ENCODE assay signal across 15 cellular contexts in genomic region chr5:143313298-143313852, GRCh38.
DNase-seq lines count a peak whose midpoint lies in the region; ATAC-seq, FAIRE-seq and TF ChIP-seq lines count a peak whose summit lies in the region.
"Had no signal": no experiment of that assay in that cellular context is flagged by ENCODE, and none has a peak within 500 bp of the region (broad histone marks: within the 10 kb centered on the region; RNA-seq: fewer than 3 reads in every experiment).

No MANE protein-coding gene starts in this region.

- H3K9me3 ChIP-seq in CD8-positive, alpha-beta memory T cell (ENCODE audit: low read length), result no peaks in the 10 kb centered on the region
- H3K9me3 ChIP-seq in IMR-90 (ENCODE audit: control insufficient read depth, insufficient read depth, low read length), result no peaks in the 10 kb centered on the region
- H3K9me3 ChIP-seq in GM12878 (replicated peaks; ENCODE audit: control insufficient read depth, insufficient read depth, low read length), result peaks cover 3% of the 10 kb centered on the region; the same call in 2 of the 3 replicates
- no peaks in the 10 kb centered on the region for H3K9me3 ChIP-seq in osteoblast (ENCODE audit: low read depth, low read length)
- no peaks in the 10 kb centered on the region for H3K9me3 ChIP-seq in WERI-Rb-1 (ENCODE audit: severe bottlenecking)
- H3K9me3 ChIP-seq in transverse colon, result no peaks in the 10 kb centered on the region

- TF ChIP-seq POLR2A in IMR-90 (IDR thresholded peaks at IDR 0.05; ENCODE audit: low read depth, low read length), result no peak
- TF ChIP-seq POLR2A in GM12878 (IDR thresholded peaks at IDR 0.05; ENCODE audit: low read depth, low read length), result no peak
- no peak for TF ChIP-seq POLR2A in transverse colon (IDR thresholded peaks at IDR 0.05)

- 0 out of 4 replicates have a peak overlapping the region, but pooled peaks of 1 of the 2 experiments have one; percentile 52 for H4K8ac ChIP-seq in IMR-90 (ENCODE audit: low read depth in 2 of 2, low read length in 2 of 2)

- CTCF ChIA-PET in CD8-positive, alpha-beta memory T cell (lab: Charles Lee), result no interaction called here
- CTCF ChIA-PET in IMR-90 (lab: Yijun Ruan, JAX) (interaction anchor here (0.6 to 0.7 kb wide), 2 partner anchors 17 to 270 kb away, joined by 4 to 6 read pairs; no protein-coding TSS in a partner anchor), GM12878 (lab: Yijun Ruan, JAX) (interaction anchor here (0.6 to 1.9 kb wide), 6 partner anchors 9 to 511 kb away, joined by 3 to 4 read pairs (median 4); no protein-coding TSS in a partner anchor)

- intact Hi-C loops in IMR-90 (cut with micrococcal nuclease), result loop anchor here (5.0 kb wide), 1 partner anchor 89 kb away; the partner anchor contains the start of gene NR3C1
- intact Hi-C loops in GM12878 (cut with micrococcal nuclease; ENCODE audit: unreplicated experiment), result loop anchor here (10.0 kb wide), 1 partner anchor 511 kb away; no protein-coding TSS in a partner anchor
- intact Hi-C loops in transverse colon (cut with DNase I; ENCODE audit: low total_unique reads), result no loop called here

- no peak for TF ChIP-seq CTCF in IMR-90 (conservative IDR thresholded peaks at IDR 0.05; ENCODE audit: low read depth, low read length)
- TF ChIP-seq CTCF in GM12878 (IDR thresholded peaks at IDR 0.05 in 2 of 3, conservative IDR thresholded peaks at IDR 0.05 in 1 of 3; ENCODE audit: control insufficient read depth in 2 of 3, extremely low read depth in 1 of 3, insufficient read depth in 1 of 3, low read depth in 3 of 3, low read length in 3 of 3), result no peak
- TF ChIP-seq CTCF in osteoblast (IDR thresholded peaks at IDR 0.05; ENCODE audit: extremely low read depth, low read depth, low read length), result no peak
- TF ChIP-seq CTCF in WERI-Rb-1 (IDR thresholded peaks at IDR 0.05; ENCODE audit: low read depth, low read length), result no peak
- TF ChIP-seq CTCF in transverse colon (IDR thresholded peaks at IDR 0.05), result no peak

- peaks cover 7% of the 10 kb centered on the region for H3K4me1 ChIP-seq in CD8-positive, alpha-beta memory T cell (ENCODE audit: insufficient read depth, low read length)
- H3K4me1 ChIP-seq in IMR-90 (ENCODE audit: control insufficient read depth, insufficient read depth, low read length), result peaks cover 25% of the 10 kb centered on the region
- peaks cover 16% of the 10 kb centered on the region; the same call in 1 of the 2 replicates for H3K4me1 ChIP-seq in GM12878 (ENCODE audit: control insufficient read depth, insufficient read depth, low read length)
- peaks cover 75% of the 10 kb centered on the region for H3K4me1 ChIP-seq in osteoblast (ENCODE audit: insufficient read depth, low read length)
- peaks cover 0 to 12% (median 5%) of the 10 kb centered on the region in 4 donors for H3K4me1 ChIP-seq in transverse colon

- no peaks in the 10 kb centered on the region for H3K27me3 ChIP-seq in CD8-positive, alpha-beta memory T cell (ENCODE audit: insufficient read depth, low read length, poor library complexity, severe bottlenecking)
- no peaks in the 10 kb centered on the region for H3K27me3 ChIP-seq in IMR-90 (ENCODE audit: control insufficient read depth, insufficient read depth, low read length)
- no peaks in the 10 kb centered on the region for H3K27me3 ChIP-seq in GM12878 (replicated peaks in 1 of 2; ENCODE audit: control insufficient read depth in 2 of 2, insufficient read depth in 2 of 2, low read length in 1 of 2)
- H3K27me3 ChIP-seq in osteoblast (ENCODE audit: insufficient read depth, low read length), result no peaks in the 10 kb centered on the region
- H3K27me3 ChIP-seq in WERI-Rb-1 (ENCODE audit: insufficient read depth, low read depth, severe bottlenecking), result no peaks in the 10 kb centered on the region
- H3K27me3 ChIP-seq in transverse colon, result no peaks in the 10 kb centered on the region
- H3K27me3 ChIP-seq: BLaER1 treated with 17β-estradiol and CSF1 and Interleukin-3, amounts not matched to agents 10 nM and 100 nM had no signal

- TF ChIP-seq EP300 in GM12878 (IDR thresholded peaks at IDR 0.05; ENCODE audit: borderline replicate concordance in 1 of 2, control insufficient read depth in 1 of 2, low read depth in 2 of 2, low read length in 2 of 2) (no peak), transverse colon (IDR thresholded peaks at IDR 0.05; ENCODE audit: low read depth) (no peak)

- peaks cover 16 to 61% (median 29%) of the 10 kb centered on the region in 3 donors for H3K36me3 Mint-ChIP-seq in CD8-positive, alpha-beta memory T cell

- H4K91ac ChIP-seq in IMR-90 (ENCODE audit: insufficient read depth, low read depth, low read length), result no peak overlapping the region

- H3K4me2 ChIP-seq in IMR-90 (ENCODE audit: low read depth, low read length), result peak overlapping the region; percentile 29; the same call in 1 of the 2 replicates
- peak overlapping the region; percentile 21; the same call in 1 of the 2 replicates for H3K4me2 ChIP-seq in GM12878 (ENCODE audit: control insufficient read depth, insufficient read depth)
- H3K4me2 ChIP-seq in osteoblast (ENCODE audit: insufficient read depth, low read length), result no peak overlapping the region

- no peaks in the 10 kb centered on the region for H3K27me3 Mint-ChIP-seq in CD8-positive, alpha-beta memory T cell

- H3K79me2 ChIP-seq in GM12878 (ENCODE audit: control insufficient read depth, insufficient read depth, low read length), result peaks cover 77% of the 10 kb centered on the region
- H3K79me2 ChIP-seq in osteoblast (ENCODE audit: insufficient read depth, low read length), result peaks cover 89% of the 10 kb centered on the region

- no TSS peak for BruUV-seq in IMR-90 (replicated peaks; lab: Mats Ljungman, UMichigan)
- BruUV-seq in GM12878 (replicated peaks; lab: Mats Ljungman, UMichigan), result no TSS peak

- H2BK5ac ChIP-seq in IMR-90 (ENCODE audit: low read depth, low read length, poor library complexity, severe bottlenecking), result peak overlapping the region; percentile 89

- POLR2A ChIA-PET in CD8-positive, alpha-beta memory T cell (lab: Charles Lee), result no interaction called here
- POLR2A ChIA-PET in IMR-90 (lab: Charles Lee; ENCODE audit: unreplicated experiment) (interaction anchor here (0.6 kb wide), 1 partner anchor 413 kb away, joined by 3 read pairs; no protein-coding TSS in a partner anchor), GM12878 (lab: Charles Lee) (interaction anchor here (0.7 to 1.2 kb wide), 7 partner anchors 23 to 519 kb away, joined by 3 to 7 read pairs (median 3); no protein-coding TSS in a partner anchor)

- TF ChIP-seq RAD21 in IMR-90 (IDR thresholded peaks at IDR 0.05; ENCODE audit: low read length), result no peak
- TF ChIP-seq RAD21 in GM12878 (IDR thresholded peaks at IDR 0.05; ENCODE audit: insufficient read depth, low read depth, low read length), result no peak

- no peak overlapping the region for H3K14ac ChIP-seq in IMR-90 (replicated peaks; ENCODE audit: low read depth, low read length)

- H3K9me3 Mint-ChIP-seq in CD8-positive, alpha-beta memory T cell, result peaks cover 0 to 2% (median 0%) of the 10 kb centered on the region in 5 donors
- H3K9me3 Mint-ChIP-seq: T-helper 1 cell treated with Interleukin-12 subunit alpha and Interleukin-12 subunit beta and Interleukin-4 antibody, amounts not matched to agents 30 μg/mL and 1 μg/mL, for 36 hours had no signal

- no peak for FAIRE-seq in GM12878 (lab: Jason Lieb, UNC)

- H3K23ac ChIP-seq in IMR-90 (ENCODE audit: low read depth, low read length), result no peak overlapping the region

- H3K4ac ChIP-seq in IMR-90 (ENCODE audit: low read depth, low read length), result no peak overlapping the region; the same call in 1 of the 2 replicates

- H3K27ac Mint-ChIP-seq in CD8-positive, alpha-beta memory T cell, result peak overlapping the region in 5 of 8 donors; percentile 51 to 79 (median 64)
- H3K27ac Mint-ChIP-seq: T-helper 1 cell treated with Interleukin-12 subunit alpha and Interleukin-12 subunit beta and Interleukin-4 antibody, amounts not matched to agents 30 μg/mL and 1 μg/mL, for 36 hours had no signal

- dilution Hi-C loops in IMR-90 (cut with HindIII; ENCODE audit: low sequenced_read_pairs, unreplicated experiment), result no loop called here

- H3K4me3 ChIP-seq in CD8-positive, alpha-beta memory T cell (ENCODE audit: low read length), result no peak overlapping the region
- H3K4me3 ChIP-seq in IMR-90 (ENCODE audit: insufficient read depth, low read depth, low read length) (no peak overlapping the region), GM12878 (no peak overlapping the region), osteoblast (ENCODE audit: insufficient read depth, low read length) (no peak overlapping the region), WERI-Rb-1 (ENCODE audit: low read depth, low read length) (no peak overlapping the region), transverse colon (no peak overlapping the region)
- H3K4me3 ChIP-seq: BLaER1 treated with 17β-estradiol and CSF1 and Interleukin-3, amounts not matched to agents 10 nM and 100 nM had no signal

- H3K79me1 ChIP-seq in IMR-90 (ENCODE audit: low read depth in 1 of 2, low read length in 2 of 2), result peaks cover 31 to 60% of the 10 kb centered on the region in 2 experiments

- no peak overlapping the region for H3K27ac ChIP-seq in CD8-positive, alpha-beta memory T cell (ENCODE audit: low read depth, low read length)
- H3K27ac ChIP-seq in IMR-90 (ENCODE audit: insufficient read depth, low read length), result no peak overlapping the region
- H3K27ac ChIP-seq in GM12878 (ENCODE audit: control insufficient read depth, insufficient read depth), result peak overlapping the region; percentile 58
- peak overlapping the region; percentile 78 for H3K27ac ChIP-seq in osteoblast (ENCODE audit: low read depth, low read length)
- H3K27ac ChIP-seq in WERI-Rb-1, result no peak overlapping the region
- no peak overlapping the region for H3K27ac ChIP-seq in transverse colon

- H2BK120ac ChIP-seq in IMR-90 (ENCODE audit: low read depth, low read length), result peak overlapping the region; percentile 83; the same call in 1 of the 2 replicates

- peak overlapping the region; percentile 99; the same call in 1 of the 2 replicates for H3K18ac ChIP-seq in IMR-90 (ENCODE audit: low read depth, low read length)

- no peak overlapping the region for H2AFZ ChIP-seq in IMR-90 (replicated peaks; ENCODE audit: low read length, poor library complexity)
- no peak overlapping the region for H2AFZ ChIP-seq in GM12878 (ENCODE audit: control insufficient read depth, low read depth, low read length)
- no peak overlapping the region for H2AFZ ChIP-seq in osteoblast (ENCODE audit: low read length)

- WGBS in IMR-90 (ENCODE audit: extremely low coverage in 2 of 2, insufficient read length in 1 of 2), 2 experiments, result no CpG with 5 or more reads among the region's 1 CpG
- 0% methylated on average over 1 of the region's 1 CpG for WGBS in GM12878 (ENCODE audit: insufficient coverage, insufficient replicate concordance, low lambda C conversion rate, missing lambda C conversion rate)
- 50 to 78% methylated on average over 1 of the region's 1 CpG for WGBS in transverse colon (ENCODE audit: low coverage in 1 of 2), 2 donors

- H3K36me3 ChIP-seq in CD8-positive, alpha-beta memory T cell (ENCODE audit: insufficient read depth, low read length), result peaks cover 38% of the 10 kb centered on the region
- H3K36me3 ChIP-seq in IMR-90 (ENCODE audit: control insufficient read depth, insufficient read depth, low read length) (peaks cover 13% of the 10 kb centered on the region), GM12878 (ENCODE audit: control insufficient read depth in 2 of 2, insufficient read depth in 2 of 2, low read length in 1 of 2) (peaks cover 6 to 31% of the 10 kb centered on the region in 2 experiments), osteoblast (ENCODE audit: insufficient read depth, low read length) (peaks cover 36% of the 10 kb centered on the region), WERI-Rb-1 (0 out of 2 replicates have a peak, but pooled peaks cover 2% of the 10 kb centered on the region), transverse colon (peaks cover 0 to 20% (median 5%) of the 10 kb centered on the region in 4 donors)

- in situ Hi-C loops in IMR-90 (cut with MboI; ENCODE audit: low sequenced_read_pairs), result no loop called here
- in situ Hi-C loops in GM12878 (cut with MboI), result no loop called here
- in situ Hi-C loops in transverse colon (cut with MboI; ENCODE audit: low pct_ligation_motif_present in 1 of 4, low pct_unique_long_range_greater_than_20kb in 1 of 4, low sequenced_read_pairs in 3 of 4), result no loop called here

- H3K4me3 Mint-ChIP-seq in CD8-positive, alpha-beta memory T cell, result no peak overlapping the region
- H3K4me3 Mint-ChIP-seq: T-helper 1 cell treated with Interleukin-12 subunit alpha and Interleukin-12 subunit beta and Interleukin-4 antibody, amounts not matched to agents 30 μg/mL and 1 μg/mL, for 36 hours had no signal

- SMC1A ChIA-PET in GM12878 (lab: Charles Lee; ENCODE audit: uncharacterized antibody, unreplicated experiment), result interaction anchor here (0.6 to 4.0 kb wide), 19 partner anchors 9 to 513 kb away, joined by 3 to 14 read pairs (median 4); no protein-coding TSS in a partner anchor

- H3K9ac ChIP-seq in IMR-90 (ENCODE audit: low read depth, low read length) (no peak overlapping the region), GM12878 (ENCODE audit: control insufficient read depth, insufficient read depth, low read length) (no peak overlapping the region)

- no peak overlapping the region; the same call in 2 of the 3 replicates for H2BK15ac ChIP-seq in IMR-90 (ENCODE audit: low read depth, low read length)

- H2AK5ac ChIP-seq in IMR-90 (ENCODE audit: low read depth, low read length), result no peak overlapping the region

- RAD21 ChIA-PET in GM12878 (lab: Charles Lee; ENCODE audit: unreplicated experiment), result interaction anchor here (0.7 to 1.6 kb wide), 17 partner anchors 17 to 511 kb away, joined by 3 to 7 read pairs (median 3); no protein-coding TSS in a partner anchor

- DNase-seq in CD8-positive, alpha-beta memory T cell, result no peak
- DNase-seq in IMR-90 (no peak), GM12878 (ENCODE audit: low read depth, low spot score) (no peak), osteoblast (ENCODE audit: insufficient read length, low spot score, missing footprints) (no peak), WERI-Rb-1 (no peak), H4 (ENCODE audit: low spot score) (no peak), transverse colon (no peak)
- DNase-seq: amniotic stem cell; H7; KBM-7; NCI-H526; stimulated activated CD8-positive, alpha-beta memory T cell treated with anti-CD3 and anti-CD28 coated beads, Interleukin-4, amount 100 ng/mL, for 48 hours had no signal

- H4K5ac ChIP-seq in IMR-90 (ENCODE audit: low read depth, low read length), result no peak overlapping the region

- H4K20me1 ChIP-seq in IMR-90 (ENCODE audit: insufficient read depth, low read length) (peaks cover 9% of the 10 kb centered on the region), GM12878 (ENCODE audit: control insufficient read depth, insufficient read depth) (no peaks in the 10 kb centered on the region), osteoblast (ENCODE audit: insufficient read depth, low read length) (peaks cover 9% of the 10 kb centered on the region)

- H3K9me1 ChIP-seq in IMR-90 (ENCODE audit: insufficient read depth, low read length), result peaks cover 6% of the 10 kb centered on the region

- peaks cover 21 to 73% (median 66%) of the 10 kb centered on the region in 3 donors for H3K4me1 Mint-ChIP-seq in CD8-positive, alpha-beta memory T cell

- H3K56ac ChIP-seq in IMR-90 (ENCODE audit: extremely low read depth, insufficient read depth, low read length), result no peak overlapping the region

- no peak overlapping the region; the same call in 1 of the 2 replicates for H2BK20ac ChIP-seq in IMR-90 (ENCODE audit: low read depth, low read length)

- no peak for ATAC-seq in IMR-90 (ENCODE audit: low read depth)
- peak; percentile 37 for ATAC-seq in GM12878
- no peak for ATAC-seq in HG03342 (IDR thresholded peaks at IDR 0.05; ENCODE audit: unreplicated experiment)

- H2AK9ac ChIP-seq in IMR-90 (replicated peaks; ENCODE audit: low read depth, low read length, poor library complexity), result no peak overlapping the region

Comparison
In these comparisons a context has a peak if more than half of its experiments do, and no peak if none do; other contexts are left out.
1. H3K27ac ChIP-seq: peak in GM12878 (single experiment) and osteoblast (single experiment); none in CD8-positive, alpha-beta memory T cell (single experiment), IMR-90 (single experiment), WERI-Rb-1 (single experiment) and transverse colon (0 of 4).